ENCODE assay signal across 21 cellular contexts in genomic region chr9:126510564-126510963, GRCh38.
A peak's percentile ranks its signal among the peaks of the same experiment; 100 is the strongest.
DNase-seq lines count a peak whose midpoint lies in the region; ATAC-seq and TF ChIP-seq lines count a peak whose summit lies in the region.
"Had no signal": no experiment of that assay in that cellular context is flagged by ENCODE, and none has a peak within 500 bp of the region (broad histone marks: within the 10 kb centered on the region; RNA-seq: fewer than 3 reads in every experiment).

No MANE protein-coding gene starts in this region.

- no peak overlapping the region for H4K91ac ChIP-seq in H9 (ENCODE audit: insufficient read length, low read depth, low read length)

- no peak overlapping the region for H3K18ac ChIP-seq in H9 (ENCODE audit: insufficient read length, low read depth, low read length)

- H4K8ac ChIP-seq in H9 (replicated peaks; ENCODE audit: insufficient read length, low read depth, low read length), result no peak overlapping the region

- H3K4me3 ChIP-seq in DOHH2 (ENCODE audit: low read length) (no peak overlapping the region), endodermal cell (ENCODE audit: low read length) (no peak overlapping the region)
- H3K4me3 ChIP-seq: GM23248, PC-9, SJCRH30 had no signal

- no peak overlapping the region for H3K27ac ChIP-seq in DOHH2 (ENCODE audit: low read depth, low read length)
- H3K27ac ChIP-seq in H9 (ENCODE audit: insufficient read length, low read depth, low read length), result no peak overlapping the region
- no peak overlapping the region for H3K27ac ChIP-seq in endodermal cell (ENCODE audit: low read depth, low read length)
- H3K27ac ChIP-seq: GM23248, PC-9, SJCRH30 had no signal

- H2BK5ac ChIP-seq in H9 (ENCODE audit: insufficient read length, low read length), result no peak overlapping the region

- H2AK5ac ChIP-seq in H9 (ENCODE audit: insufficient read length, low read length), result no peak overlapping the region

- H3K4me2 ChIP-seq in DOHH2 (ENCODE audit: low read length), result no peak overlapping the region
- H3K4me2 ChIP-seq in H9 (ENCODE audit: insufficient read depth, insufficient read length, low read length), result no peak overlapping the region
- H3K4me2 ChIP-seq: PC-9 had no signal

- H3K23ac ChIP-seq in H9 (ENCODE audit: insufficient read length, low read depth, low read length), result no peak overlapping the region

- H3K36me3 Mint-ChIP-seq in H9 (ENCODE audit: insufficient read depth in 1 of 3, low read depth in 3 of 3), result no peaks in the 10 kb centered on the region
- no peaks in the 10 kb centered on the region for H3K36me3 Mint-ChIP-seq in endodermal cell (ENCODE audit: low read depth)

- H3K9me2 ChIP-seq in DOHH2 (replicated peaks; ENCODE audit: control insufficient read depth, low read length), result no peaks in the 10 kb centered on the region

- H3K9ac ChIP-seq in H9 (ENCODE audit: extremely low read depth, insufficient read length, low read length) (no peak overlapping the region), endodermal cell (ENCODE audit: extremely low read depth, low read length, poor library complexity, severe bottlenecking) (no peak overlapping the region)
- H3K9ac ChIP-seq: GM23248 had no signal

- H3K36me3 ChIP-seq in DOHH2 (ENCODE audit: control insufficient read depth, low read length) (no peaks in the 10 kb centered on the region), endodermal cell (ENCODE audit: control insufficient read depth, insufficient read depth, low read length) (no peaks in the 10 kb centered on the region)
- H3K36me3 ChIP-seq: SJCRH30 had no signal

- H3K79me2 ChIP-seq in DOHH2 (ENCODE audit: control insufficient read depth, low read length) (no peaks in the 10 kb centered on the region), H9 (ENCODE audit: insufficient read depth, low read length) (no peaks in the 10 kb centered on the region)

- DNase-seq in H9 (no peak), endodermal cell (peak; percentile 55), posterior vena cava (ENCODE audit: low spot score) (peak; percentile 43), pons (ENCODE audit: low spot score) (no peak)
- no peak for DNase-seq in activated CD4-positive, alpha-beta T cell treated with anti-CD3 and anti-CD28 coated beads, Interleukin-2, amount 50 U/mL, for 1 hour
- DNase-seq: CD4-positive, alpha-beta T cell; DND-41; GM23248; NCI-H1105; NCI-H146; NCI-H2029; NCI-H226; NCI-H510A treated with DMSO at 0.1 percent for 48 hours; NCI-H748 treated with DMSO at 0.1 percent for 48 hours; PC-9; SJCRH30 had no signal

- peaks cover 20% of the 10 kb centered on the region for H3K27me3 Mint-ChIP-seq in H9 (ENCODE audit: low read depth)
- peaks cover 5% of the 10 kb centered on the region for H3K27me3 Mint-ChIP-seq in endodermal cell (ENCODE audit: insufficient read depth)

- H3K9me3 ChIP-seq in DOHH2 (ENCODE audit: control insufficient read depth, insufficient read depth, low read length), result no peaks in the 10 kb centered on the region
- no peaks in the 10 kb centered on the region for H3K9me3 ChIP-seq in H9 (ENCODE audit: control insufficient read depth, low read depth, low read length)
- no peaks in the 10 kb centered on the region for H3K9me3 ChIP-seq in endodermal cell (ENCODE audit: control insufficient read depth, low read length)
- H3K9me3 ChIP-seq: SJCRH30 had no signal

- no peak for ATAC-seq in HG02885 (IDR thresholded peaks at IDR 0.05; ENCODE audit: poor library complexity, unreplicated experiment)
- ATAC-seq: HCT116 had no signal

- H2BK20ac ChIP-seq in H9 (ENCODE audit: low read depth, low read length, poor library complexity, severe bottlenecking), result no peak overlapping the region

- no peak overlapping the region for H3K56ac ChIP-seq in H9 (ENCODE audit: insufficient read length, low read depth, low read length)

- no peak overlapping the region for H2BK120ac ChIP-seq in H9 (ENCODE audit: low read depth, low read length, poor library complexity, severe bottlenecking)

- no peaks in the 10 kb centered on the region for H3K23me2 ChIP-seq in H9 (ENCODE audit: insufficient read length, low read depth, low read length, poor library complexity, severe bottlenecking)

- intact Hi-C loops in posterior vena cava (cut with DNase I), result no loop called here

- TF ChIP-seq CTCF in DOHH2 (IDR thresholded peaks at IDR 0.05; ENCODE audit: low read depth, low read length, poor library complexity, severe bottlenecking) (peak; percentile 10), H9 (conservative IDR thresholded peaks at IDR 0.05) (peak; percentile 27; the same call in 2 of the 3 replicates), endodermal cell (conservative IDR thresholded peaks at IDR 0.05) (no peak)

- no peak overlapping the region for H3K4ac ChIP-seq in H9 (ENCODE audit: low read depth, low read length)

- H3K27ac Mint-ChIP-seq in H9, result no peak overlapping the region
- no peak overlapping the region for H3K27ac Mint-ChIP-seq in endodermal cell
- H3K27ac Mint-ChIP-seq: CD4-positive, alpha-beta T cell; IgD-negative memory B cell had no signal

- no peak overlapping the region for H2AFZ ChIP-seq in H9 (ENCODE audit: low read length)
- H2AFZ ChIP-seq: GM23248, PC-9 had no signal

- H2BK15ac ChIP-seq in H9 (ENCODE audit: low read depth, low read length), result no peak overlapping the region

- H3K9me3 Mint-ChIP-seq in H9 (no peaks in the 10 kb centered on the region), endodermal cell (no peaks in the 10 kb centered on the region)
- H3K9me3 Mint-ChIP-seq: CD4-positive, alpha-beta T cell; IgD-negative memory B cell had no signal

- H4K20me1 ChIP-seq in DOHH2 (ENCODE audit: control insufficient read depth, insufficient read depth, low read depth, low read length) (no peaks in the 10 kb centered on the region), H9 (ENCODE audit: control insufficient read depth, insufficient read depth, insufficient read length) (no peaks in the 10 kb centered on the region)

- H4K5ac ChIP-seq in H9 (ENCODE audit: insufficient read length, low read depth, low read length), result no peak overlapping the region

- H3F3A ChIP-seq in DOHH2 (ENCODE audit: control insufficient read depth, insufficient read depth), result peaks cover 4% of the 10 kb centered on the region

- no peak overlapping the region for H3K14ac ChIP-seq in H9 (ENCODE audit: insufficient read depth, low read length)

- WGBS in H9 (ENCODE audit: extremely low coverage, insufficient read length, low lambda C conversion rate), result no CpG with 5 or more reads among the region's 6 CpGs
- 61 to 80% methylated on average over 1 to 5 of the region's 6 CpGs for WGBS in endodermal cell (ENCODE audit: insufficient coverage in 1 of 2, insufficient read length in 1 of 2), 2 experiments

- no peak overlapping the region for H3K4me3 Mint-ChIP-seq in H9
- no peak overlapping the region for H3K4me3 Mint-ChIP-seq in endodermal cell
- H3K4me3 Mint-ChIP-seq: CD4-positive, alpha-beta T cell; IgD-negative memory B cell had no signal

- H3K79me1 ChIP-seq in H9 (ENCODE audit: insufficient read depth, low read depth, low read length, poor library complexity, severe bottlenecking), result no peaks in the 10 kb centered on the region

- H3K4me1 ChIP-seq in DOHH2 (ENCODE audit: control insufficient read depth, low read length) (peaks cover 32% of the 10 kb centered on the region), H9 (ENCODE audit: insufficient read depth, low read length) (no peaks in the 10 kb centered on the region), endodermal cell (ENCODE audit: control insufficient read depth, insufficient read depth, low read length) (peaks cover 7% of the 10 kb centered on the region)
- H3K4me1 ChIP-seq: Caco-2 had no signal

- peaks cover 9 to 27% of the 10 kb centered on the region in 2 experiments for H3K4me1 Mint-ChIP-seq in H9
- peaks cover 12% of the 10 kb centered on the region for H3K4me1 Mint-ChIP-seq in endodermal cell

- no peak overlapping the region for H3T11ph ChIP-seq in H9 (ENCODE audit: low read length)

- no peak overlapping the region for H2BK12ac ChIP-seq in H9 (ENCODE audit: insufficient read length, low read depth, low read length)

- H3K27me3 ChIP-seq in DOHH2 (ENCODE audit: control insufficient read depth, low read length) (no peaks in the 10 kb centered on the region), H9 (ENCODE audit: insufficient read depth, low read length) (no peaks in the 10 kb centered on the region), endodermal cell (ENCODE audit: control insufficient read depth, insufficient read depth, low read length, poor library complexity, severe bottlenecking) (no peaks in the 10 kb centered on the region)
- H3K27me3 ChIP-seq: SJCRH30 had no signal

Comparison
In these comparisons a context has a peak if more than half of its experiments do, and no peak if none do; other contexts are left out.
1. DNase-seq: peak in endodermal cell (single experiment) and posterior vena cava (single experiment); none in H9 (single experiment), pons (single experiment) and activated CD4-positive, alpha-beta T cell treated with anti-CD3 and anti-CD28 coated beads, Interleukin-2, amount 50 U/mL, for 1 hour (single experiment).